In the genomic region with DNA sequence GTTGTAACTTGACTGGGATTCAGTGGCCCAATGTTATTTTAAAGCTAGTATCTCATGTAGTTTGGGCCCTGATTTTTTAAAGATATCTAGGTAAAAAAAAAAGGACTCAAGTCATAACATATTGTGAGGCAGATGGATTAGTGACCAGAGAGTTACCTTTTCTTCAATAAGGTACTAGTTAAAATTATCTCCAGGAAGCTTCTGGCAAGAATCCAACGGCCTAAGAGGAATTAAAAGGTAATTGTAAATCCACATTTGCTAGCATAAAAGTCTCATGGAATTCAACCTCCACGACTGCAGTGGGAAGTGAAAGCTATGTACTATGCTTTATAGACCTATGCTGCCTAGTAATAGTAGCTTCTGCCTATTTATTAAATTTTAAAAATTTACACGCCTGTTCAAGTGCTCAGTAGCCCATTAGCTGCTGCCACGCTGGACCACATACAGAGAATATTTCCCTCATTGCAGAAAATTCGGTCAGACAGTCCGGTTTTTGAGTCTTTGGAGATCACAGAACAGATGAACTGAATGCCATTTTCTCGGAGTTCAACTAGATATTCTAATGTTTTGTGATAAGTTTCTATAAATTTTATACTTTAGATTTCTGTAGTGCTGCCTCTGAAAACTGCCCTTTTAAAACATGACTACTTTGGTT, we compare ENCODE assay signal across 16 cellular contexts.
"Had no signal": no experiment of that assay in that cellular context is flagged by ENCODE, and none has a peak within 500 bp of the region (broad histone marks: within the 10 kb centered on the region; RNA-seq: fewer than 3 reads in every experiment).

No MANE protein-coding gene starts in this region.

- H3K4me3 Mint-ChIP-seq: naive thymus-derived CD4-positive, alpha-beta T cell; stimulated activated naive B cell treated with anti-CD40 and anti-IgM and Interleukin-4, amounts not matched to agents 10 μg/mL and 1 μg/mL and 100 μg/mL, for 72 hours; stimulated activated naive CD8-positive, alpha-beta T cell treated with anti-CD3 and anti-CD28 coated beads, Interleukin-15, amount 100 ng/mL, for 72 hours had no signal

- H3K27me3 Mint-ChIP-seq: naive thymus-derived CD4-positive, alpha-beta T cell; stimulated activated naive B cell treated with anti-CD40 and anti-IgM and Interleukin-4, amounts not matched to agents 10 μg/mL and 1 μg/mL and 100 μg/mL, for 72 hours; stimulated activated naive CD8-positive, alpha-beta T cell treated with anti-CD3 and anti-CD28 coated beads, Interleukin-15, amount 100 ng/mL, for 72 hours had no signal

- H3K27ac Mint-ChIP-seq: naive thymus-derived CD4-positive, alpha-beta T cell; stimulated activated naive B cell treated with anti-CD40 and anti-IgM and Interleukin-4, amounts not matched to agents 10 μg/mL and 1 μg/mL and 100 μg/mL, for 72 hours; stimulated activated naive CD8-positive, alpha-beta T cell treated with anti-CD3 and anti-CD28 coated beads, Interleukin-15, amount 100 ng/mL, for 72 hours had no signal

- DNase-seq: dermis blood vessel endothelial cell; foreskin keratinocyte; head of caudate nucleus; kidney; left cardiac atrium; mesendoderm; naive thymus-derived CD4-positive, alpha-beta T cell; psoas muscle; retina; sigmoid colon; stimulated activated CD4-positive, alpha-beta T cell treated with anti-CD3 and anti-CD28 coated beads, Interleukin-2, amount 100 ng/mL, for 24 hours; stimulated activated CD4-positive, alpha-beta T cell treated with anti-CD3 and anti-CD28 coated beads, Interleukin-4, amount 100 ng/mL, for 4 hours; stimulated activated naive B cell treated with anti-CD40 and anti-IgM and Interleukin-4, amounts not matched to agents 10 μg/mL and 1 μg/mL and 100 μg/mL, for 72 hours; stimulated activated naive CD8-positive, alpha-beta T cell treated with anti-CD3 and anti-CD28 coated beads, Interleukin-15, amount 100 ng/mL, for 72 hours; testis; upper lobe of right lung had no signal

- H3K4me1 Mint-ChIP-seq: naive thymus-derived CD4-positive, alpha-beta T cell; stimulated activated naive B cell treated with anti-CD40 and anti-IgM and Interleukin-4, amounts not matched to agents 10 μg/mL and 1 μg/mL and 100 μg/mL, for 72 hours; stimulated activated naive CD8-positive, alpha-beta T cell treated with anti-CD3 and anti-CD28 coated beads, Interleukin-15, amount 100 ng/mL, for 72 hours had no signal

- ATAC-seq: foreskin keratinocyte; left cardiac atrium; naive thymus-derived CD4-positive, alpha-beta T cell; psoas muscle; stimulated activated naive B cell treated with anti-CD40 and anti-IgM and Interleukin-4, amounts not matched to agents 10 μg/mL and 1 μg/mL and 100 μg/mL, for 72 hours; stimulated activated naive CD8-positive, alpha-beta T cell treated with anti-CD3 and anti-CD28 coated beads, Interleukin-15, amount 100 ng/mL, for 72 hours; upper lobe of right lung had no signal
